In the genomic region with DNA sequence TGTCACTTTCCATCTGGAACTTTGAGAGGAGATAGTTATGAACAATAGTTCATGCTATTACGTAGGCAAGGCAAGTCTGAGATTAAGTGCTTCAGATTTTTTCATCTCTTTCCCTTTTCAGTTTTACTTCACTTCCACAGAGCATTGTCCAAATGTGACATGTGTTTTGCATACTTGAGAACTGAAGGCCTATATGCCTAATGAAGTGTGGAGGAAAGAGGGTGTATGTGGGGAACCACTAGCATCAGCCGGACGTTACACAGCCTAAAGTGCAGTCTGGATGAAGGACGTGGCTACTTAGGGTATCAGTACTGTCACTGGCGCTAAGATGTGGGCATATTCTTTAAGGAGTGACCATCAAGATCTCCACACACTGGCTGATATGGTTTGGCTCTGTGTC, we compare ENCODE assay signal across 23 cellular contexts.
"Had no signal": no experiment of that assay in that cellular context is flagged by ENCODE, and none has a peak within 500 bp of the region (broad histone marks: within the 10 kb centered on the region; RNA-seq: fewer than 3 reads in every experiment).

No MANE protein-coding gene starts in this region.

- H3K27me3 ChIP-seq: MG63 had no signal

- ATAC-seq: Panc1, PC-3, T-cell had no signal

- H3K36me3 ChIP-seq: MG63 had no signal

- H3K4me2 ChIP-seq: SK-N-SH had no signal

- H3K4me3 ChIP-seq: MG63 had no signal

- H3K27ac ChIP-seq: RWPE1 had no signal

- DNase-seq: Karpas-422; KG1; MG63; NCI-H1092; NCI-H1436; NCI-H187; NCI-H2029; NCI-H2081 treated with DMSO at 0.1 percent for 48 hours; NCI-H2171; NCI-H226; NCI-H446; NCI-H510A; NCI-H524 treated with DMSO at 0.1 percent for 48 hours; NCI-H69; NCI-H774; NK-92 treated with Interleukin-12 subunit alpha and Interleukin-12 subunit beta, amount 100 ng/mL, for 24 hours; PC-3; SHP77; SK-N-SH; SW 1271; T-cell had no signal

- H3K9ac ChIP-seq: SK-N-SH had no signal

- H3K9me3 ChIP-seq: MG63, SK-N-SH had no signal
